10 cellular contexts compared by ENCODE assay signal in the genomic region with DNA sequence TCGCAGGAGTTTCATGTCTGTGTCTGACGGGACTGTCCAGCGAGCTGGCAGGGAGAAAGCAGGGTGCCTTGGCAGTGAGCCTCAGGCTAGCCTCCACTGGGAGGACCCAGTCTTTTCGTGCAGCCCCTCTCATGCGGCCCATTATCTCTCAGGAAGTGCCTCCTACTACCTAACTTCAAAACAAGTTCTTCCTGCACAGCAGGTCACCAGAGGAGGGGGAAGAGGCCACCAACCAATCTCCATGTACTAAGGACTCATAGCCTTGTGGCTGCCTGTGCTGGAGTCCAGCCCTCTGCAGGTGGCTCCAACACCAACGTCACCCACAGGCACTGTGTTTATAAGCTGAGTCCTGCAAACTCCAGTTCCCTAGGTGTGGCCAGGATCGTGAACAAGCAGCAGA. TPM values are rescaled to one million over a fixed set of nuclear protein-coding genes. Genes with fewer than 3 reads are reported as not detected.
DNase-seq lines count a peak whose midpoint lies in the region; ATAC-seq and TF ChIP-seq lines count a peak whose summit lies in the region.
"Had no signal": no experiment of that assay in that cellular context is flagged by ENCODE, and none has a peak within 500 bp of the region (broad histone marks: within the 10 kb centered on the region; RNA-seq: fewer than 3 reads in every experiment).

No MANE protein-coding gene starts in this region.

- H3K27me3 ChIP-seq in MM.1S (replicated peaks; ENCODE audit: insufficient read depth, low read length) (no peaks in the 10 kb centered on the region), foreskin keratinocyte (no peaks in the 10 kb centered on the region)

- peak; percentile 60 for ATAC-seq in left colon
- no peak for ATAC-seq in foreskin keratinocyte

- peak overlapping the region; percentile 1 for H3K27ac Mint-ChIP-seq in activated naive CD4-positive, alpha-beta T cell treated with anti-CD3 and anti-CD28 coated beads for 36 hours
- peak overlapping the region; percentile 49 for H3K27ac Mint-ChIP-seq in activated CD4-positive, alpha-beta memory T cell treated with anti-CD3 and anti-CD28 coated beads for 36 hours
- H3K27ac Mint-ChIP-seq in type B pancreatic cell: peak overlapping the region; percentile 76

- no peak overlapping the region for H3K27ac ChIP-seq in MM.1S (ENCODE audit: low read length)
- no peak overlapping the region for H3K27ac ChIP-seq in foreskin keratinocyte

- H3K4me3 ChIP-seq in MM.1S (ENCODE audit: low read length): no peak overlapping the region

- H3K4me3 Mint-ChIP-seq in activated naive CD4-positive, alpha-beta T cell treated with anti-CD3 and anti-CD28 coated beads for 36 hours: no peak overlapping the region
- H3K4me3 Mint-ChIP-seq in activated CD4-positive, alpha-beta memory T cell treated with anti-CD3 and anti-CD28 coated beads for 36 hours: no peak overlapping the region
- H3K4me3 Mint-ChIP-seq in type B pancreatic cell: peak overlapping the region; percentile 17

- H3K4me1 ChIP-seq in MM.1S (ENCODE audit: low read length) (peaks cover 4% of the 10 kb centered on the region; the same call in 1 of the 2 replicates), foreskin keratinocyte (no peaks in the 10 kb centered on the region)

- TF ChIP-seq CTCF in type B pancreatic cell (conservative IDR thresholded peaks at IDR 0.05) (no peak), MM.1S (IDR thresholded peaks at IDR 0.05; ENCODE audit: low read length) (no peak), foreskin keratinocyte (conservative IDR thresholded peaks at IDR 0.05) (no peak)

- no peaks in the 10 kb centered on the region for H3K9me2 ChIP-seq in MM.1S (replicated peaks; ENCODE audit: insufficient read depth, low read length)

- H3K9me3 Mint-ChIP-seq in activated naive CD4-positive, alpha-beta T cell treated with anti-CD3 and anti-CD28 coated beads for 36 hours: no peaks in the 10 kb centered on the region
- no peaks in the 10 kb centered on the region for H3K9me3 Mint-ChIP-seq in activated CD4-positive, alpha-beta memory T cell treated with anti-CD3 and anti-CD28 coated beads for 36 hours
- no peaks in the 10 kb centered on the region for H3K9me3 Mint-ChIP-seq in type B pancreatic cell

- CTCF ChIA-PET in activated naive CD4-positive, alpha-beta T cell treated with anti-CD3 and anti-CD28 coated beads for 36 hours (lab: Charles Lee): interaction anchor here (1.5 to 2.2 kb wide), 2 partner anchors 13 to 27 kb away, joined by 5 to 10 read pairs; no protein-coding TSS in a partner anchor
- CTCF ChIA-PET in activated CD4-positive, alpha-beta memory T cell treated with anti-CD3 and anti-CD28 coated beads for 36 hours (lab: Charles Lee): interaction anchor here (1.1 to 1.8 kb wide), 4 partner anchors 10 to 38 kb away, joined by 3 to 7 read pairs (median 4); no protein-coding TSS in a partner anchor

- H3K4me2 ChIP-seq in MM.1S (ENCODE audit: low read depth, low read length): no peak overlapping the region

- no peaks in the 10 kb centered on the region for H3K79me2 ChIP-seq in MM.1S (ENCODE audit: low read length)

- no peaks in the 10 kb centered on the region for H3K36me3 Mint-ChIP-seq in activated naive CD4-positive, alpha-beta T cell treated with anti-CD3 and anti-CD28 coated beads for 36 hours (ENCODE audit: low read depth)
- no peaks in the 10 kb centered on the region for H3K36me3 Mint-ChIP-seq in activated CD4-positive, alpha-beta memory T cell treated with anti-CD3 and anti-CD28 coated beads for 36 hours
- no peaks in the 10 kb centered on the region for H3K36me3 Mint-ChIP-seq in type B pancreatic cell

- no peaks in the 10 kb centered on the region for H3K27me3 Mint-ChIP-seq in activated naive CD4-positive, alpha-beta T cell treated with anti-CD3 and anti-CD28 coated beads for 36 hours (ENCODE audit: low read depth)
- H3K27me3 Mint-ChIP-seq in activated CD4-positive, alpha-beta memory T cell treated with anti-CD3 and anti-CD28 coated beads for 36 hours: no peaks in the 10 kb centered on the region
- H3K27me3 Mint-ChIP-seq in type B pancreatic cell: peaks cover 42% of the 10 kb centered on the region

- H3K36me3 ChIP-seq in MM.1S (replicated peaks; ENCODE audit: insufficient read depth, low read length): no peaks in the 10 kb centered on the region

- intact Hi-C loops in activated naive CD4-positive, alpha-beta T cell treated with anti-CD3 and anti-CD28 coated beads for 36 hours (cut with micrococcal nuclease): loop anchor here (1.0 kb wide), 1 partner anchor 12 kb away; no protein-coding TSS in a partner anchor
- intact Hi-C loops in activated CD4-positive, alpha-beta memory T cell treated with anti-CD3 and anti-CD28 coated beads for 36 hours (cut with micrococcal nuclease): no loop called here
- intact Hi-C loops in left colon (cut with DNase I, micrococcal nuclease): no loop called here

- no peaks in the 10 kb centered on the region for H4K20me1 ChIP-seq in MM.1S (ENCODE audit: insufficient read depth, low read length)

- peaks cover 65% of the 10 kb centered on the region for H3K4me1 Mint-ChIP-seq in activated naive CD4-positive, alpha-beta T cell treated with anti-CD3 and anti-CD28 coated beads for 36 hours (ENCODE audit: low read depth)
- H3K4me1 Mint-ChIP-seq in activated CD4-positive, alpha-beta memory T cell treated with anti-CD3 and anti-CD28 coated beads for 36 hours (ENCODE audit: low read depth): peaks cover 43% of the 10 kb centered on the region
- H3K4me1 Mint-ChIP-seq in type B pancreatic cell (ENCODE audit: unreplicated experiment): peaks cover 7% of the 10 kb centered on the region

- no peak overlapping the region for H2AFZ ChIP-seq in MM.1S (ENCODE audit: low read length)

- no peaks in the 10 kb centered on the region for H3F3A ChIP-seq in MM.1S (ENCODE audit: insufficient read depth, low read length)

- H3K9ac ChIP-seq in MM.1S (ENCODE audit: low read length): no peak overlapping the region

- no peaks in the 10 kb centered on the region for H3K9me3 ChIP-seq in MM.1S (replicated peaks; ENCODE audit: insufficient read depth, low read length)

- DNase-seq in activated naive CD4-positive, alpha-beta T cell treated with anti-CD3 and anti-CD28 coated beads for 36 hours: peak; percentile 46
- DNase-seq in activated naive CD4-positive, alpha-beta T cell (lab: John Stamatoyannopoulos, UW): no peak
- DNase-seq in activated CD4-positive, alpha-beta memory T cell treated with anti-CD3 and anti-CD28 coated beads for 36 hours: peak; percentile 30
- peak; percentile 74 to 88 for DNase-seq in left colon
- DNase-seq in type B pancreatic cell (ENCODE audit: extremely low spot score, unreplicated experiment): no peak
- no peak for DNase-seq in MM.1S
- DNase-seq in foreskin keratinocyte: no peak
- no peak for DNase-seq in stimulated activated CD4-positive, alpha-beta T cell treated with anti-CD3 and anti-CD28 coated beads, Interleukin-2, amount 100 ng/mL, for 24 hours
- DNase-seq: central memory CD4-positive, alpha-beta T cell; NCI-H1105 treated with DMSO at 0.1 percent for 48 hours had no signal

- POLR2A ChIA-PET in activated CD4-positive, alpha-beta memory T cell treated with anti-CD3 and anti-CD28 coated beads for 36 hours (lab: Charles Lee): interaction anchor here (1.1 kb wide), 1 partner anchor 15 kb away, joined by 4 read pairs; no protein-coding TSS in a partner anchor

RNA-seq across cellular contexts. Expression of gene VIPR1, which starts 4.8 kb away (rescaled TPM):
- total RNA-seq in activated naive CD4-positive, alpha-beta T cell treated with anti-CD3 and anti-CD28 coated beads for 36 hours: 1 to 10 TPM; 6.3 to 8.4 TPM
- total RNA-seq in activated CD4-positive, alpha-beta memory T cell treated with anti-CD3 and anti-CD28 coated beads for 36 hours: 1 to 10 TPM; 5.9 to 6.5 TPM
- 100 to 1,000 TPM; 128 to 137 TPM for total RNA-seq in left colon
- total RNA-seq in type B pancreatic cell (ENCODE audit: low replicate concordance): 4.7 and 5.6 TPM in 2 replicates
- 2.8 and 3.2 TPM in 2 replicates for total RNA-seq in foreskin keratinocyte
- 1.9 and 2.3 TPM in 2 replicates for polyA plus RNA-seq in foreskin keratinocyte

Comparison
In these comparisons a context has a peak if more than half of its experiments do, and no peak if none do; other contexts are left out.
1. DNase-seq: peak in activated naive CD4-positive, alpha-beta T cell treated with anti-CD3 and anti-CD28 coated beads for 36 hours (single experiment), activated CD4-positive, alpha-beta memory T cell treated with anti-CD3 and anti-CD28 coated beads for 36 hours (single experiment) and left colon (2 of 2); none in activated naive CD4-positive, alpha-beta T cell (0 of 4), type B pancreatic cell (single experiment), MM.1S (single experiment), foreskin keratinocyte (0 of 2) and stimulated activated CD4-positive, alpha-beta T cell treated with anti-CD3 and anti-CD28 coated beads, Interleukin-2, amount 100 ng/mL, for 24 hours (0 of 2).
2. H3K27ac Mint-ChIP-seq: peak in every context shown above with its lines; median percentile 76 in type B pancreatic cell; 49 in activated CD4-positive, alpha-beta memory T cell treated with anti-CD3 and anti-CD28 coated beads for 36 hours; 1 in activated naive CD4-positive, alpha-beta T cell treated with anti-CD3 and anti-CD28 coated beads for 36 hours.
3. RNA of gene VIPR1, which starts 4.8 kb away (total RNA-seq): 128 to 137 TPM in left colon; 6.3 to 8.4 TPM in activated naive CD4-positive, alpha-beta T cell treated with anti-CD3 and anti-CD28 coated beads for 36 hours, 5.9 to 6.5 TPM in activated CD4-positive, alpha-beta memory T cell treated with anti-CD3 and anti-CD28 coated beads for 36 hours, 4.7 to 5.6 TPM in type B pancreatic cell and 2.8 to 3.2 TPM in foreskin keratinocyte; every median in the first group is over 10 times any median in the second.